8 cellular contexts compared by ENCODE assay signal in genomic region chr11:14974021-14974698, GRCh38. TPM values are rescaled to one million over a fixed set of nuclear protein-coding genes. Genes with fewer than 3 reads are reported as not detected.
A peak's percentile ranks its signal among the peaks of the same experiment; 100 is the strongest.
DNase-seq lines count a peak whose midpoint lies in the region; ATAC-seq and TF ChIP-seq lines count a peak whose summit lies in the region.

No MANE protein-coding gene starts in this region.

- ATAC-seq in GM19035 (IDR thresholded peaks at IDR 0.05; ENCODE audit: unreplicated experiment), result peak; percentile 16
- peak; percentile 29 to 34 for ATAC-seq in left cardiac atrium

- 3 to 5% methylated on average over 27 to 37 of the region's 40 CpGs for WGBS in lower leg skin, 2 donors
- WGBS in transverse colon (ENCODE audit: low coverage in 1 of 2), 2 donors, result 11% methylated on average over 40 of the region's 40 CpGs; no CpG with 5 or more reads in 1 of the 2 donors

- in situ Hi-C loops in transverse colon (cut with MboI; ENCODE audit: low pct_ligation_motif_present in 1 of 4, low pct_unique_long_range_greater_than_20kb in 1 of 4, low sequenced_read_pairs in 3 of 4), result no loop called here

- H3K4me3 ChIP-seq in lower leg skin (ENCODE audit: low read depth, poor library complexity, severe bottlenecking), result no peak overlapping the region
- peak overlapping the region in 2 of 4 donors; percentile 3 to 30 for H3K4me3 ChIP-seq in transverse colon

- no peak overlapping the region for H3K27ac ChIP-seq in transverse colon

- TF ChIP-seq EP300 in transverse colon (IDR thresholded peaks at IDR 0.05; ENCODE audit: low read depth), result no peak

- H3K27me3 ChIP-seq in transverse colon, result peaks cover 95% of the 10 kb centered on the region

- intact Hi-C loops in left cardiac atrium (cut with DNase I) (loop anchor here in 1 of 2 donors (10.0 kb wide), 1 partner anchor 101 kb away; the partner anchor contains the start of gene CALCB), lower leg skin (cut with DNase I; ENCODE audit: low total_unique reads) (no loop called here), transverse colon (cut with DNase I; ENCODE audit: low total_unique reads) (no loop called here)

- no peak for TF ChIP-seq CTCF in lower leg skin (IDR thresholded peaks at IDR 0.05)
- no peak for TF ChIP-seq CTCF in transverse colon (IDR thresholded peaks at IDR 0.05)

- no peaks in the 10 kb centered on the region for H3K36me3 ChIP-seq in transverse colon

- TF ChIP-seq POLR2A in lower leg skin (IDR thresholded peaks at IDR 0.05) (no peak), transverse colon (IDR thresholded peaks at IDR 0.05) (no peak)

- H3K4me1 ChIP-seq in transverse colon, result peaks cover 3 to 37% (median 24%) of the 10 kb centered on the region in 4 donors

- peak; percentile 2 for DNase-seq in activated CD4-positive, alpha-beta T cell treated with anti-CD3 and anti-CD28 coated beads, Interleukin-2, amount 50 U/mL, for 1 hour
- peak; percentile 20 for DNase-seq in left cardiac atrium
- peak; percentile 87 for DNase-seq in retina
- no peak for DNase-seq in lower leg skin (ENCODE audit: low spot score in 2 of 2)
- no peak for DNase-seq in transverse colon
- DNase-seq in activated effector memory CD4-positive, alpha-beta T cell treated with Interleukin-2 at 50 U/mL for 16 hours, result no peak
- no peak for DNase-seq in NCI-H2171 (lab: John Stamatoyannopoulos, UW)

- H3K9me3 ChIP-seq in transverse colon, result no peaks in the 10 kb centered on the region

RNA-seq across cellular contexts. Expression of gene CALCA, which starts 2.0 kb away (rescaled TPM):
- not detected for total RNA-seq in left cardiac atrium
- not detected for total RNA-seq in lower leg skin
- not detected for total RNA-seq in transverse colon

Comparison
In these comparisons a context has a peak if more than half of its experiments do, and no peak if none do; other contexts are left out.
1. DNase-seq: peak in activated CD4-positive, alpha-beta T cell treated with anti-CD3 and anti-CD28 coated beads, Interleukin-2, amount 50 U/mL, for 1 hour (single experiment), left cardiac atrium (single experiment) and retina (single experiment); none in lower leg skin (0 of 2), transverse colon (single experiment), activated effector memory CD4-positive, alpha-beta T cell treated with Interleukin-2 at 50 U/mL for 16 hours (single experiment) and NCI-H2171 (single experiment).